17 cellular contexts compared by ENCODE assay signal in genomic region chr11:91305402-91305801, GRCh38.
DNase-seq lines count a peak whose midpoint lies in the region; ATAC-seq and TF ChIP-seq lines count a peak whose summit lies in the region.
"Had no signal": no experiment of that assay in that cellular context is flagged by ENCODE, and none has a peak within 500 bp of the region (broad histone marks: within the 10 kb centered on the region; RNA-seq: fewer than 3 reads in every experiment).

No MANE protein-coding gene starts in this region.

- TF ChIP-seq CTCF in gastroesophageal sphincter (IDR thresholded peaks at IDR 0.05) (no peak), brain microvascular endothelial cell (IDR thresholded peaks at IDR 0.05; ENCODE audit: low read depth, low read length, missing control alignments) (no peak)

- no peak for TF ChIP-seq EP300 in gastroesophageal sphincter (IDR thresholded peaks at IDR 0.05)

- WGBS in gastroesophageal sphincter (ENCODE audit: low coverage in 1 of 2), 2 donors = 0 to 40% methylated on average over 1 to 2 of the region's 2 CpGs

- no peaks in the 10 kb centered on the region for H3K9me3 ChIP-seq in gastroesophageal sphincter

- H3K27me3 ChIP-seq in gastroesophageal sphincter = no peaks in the 10 kb centered on the region
- H3K27me3 ChIP-seq in brain microvascular endothelial cell (replicated peaks) = no peaks in the 10 kb centered on the region

- peak; percentile 4 for DNase-seq in NCI-H2029 treated with DMSO at 0.1 percent for 48 hours (lab: John Stamatoyannopoulos, UW)
- no peak for DNase-seq in NCI-H2029 (lab: John Stamatoyannopoulos, UW)
- peak; percentile 28 for DNase-seq in DMS79 (lab: John Stamatoyannopoulos, UW)
- peak; percentile 63 for DNase-seq in NCI-H69 (lab: John Stamatoyannopoulos, UW)
- peak; percentile 11 for DNase-seq in iPS-NIHi11 (ENCODE audit: low spot score)
- DNase-seq in activated CD4-positive, alpha-beta T cell treated with anti-CD3 and anti-CD28 coated beads, Interleukin-2, amount 50 U/mL, for 4 hours = no peak
- no peak for DNase-seq in brain microvascular endothelial cell
- DNase-seq: Calu3; CD4-positive, alpha-beta memory T cell; GOT3; MM.1S; NCI-H1092 treated with DMSO at 0.1 percent for 48 hours; NCI-H226; NCI-H748 treated with DMSO at 0.1 percent for 48 hours; SHP77 had no signal

- H3K4me1 ChIP-seq in gastroesophageal sphincter = no peaks in the 10 kb centered on the region

- no peak overlapping the region for H3K4me3 ChIP-seq in gastroesophageal sphincter
- H3K4me3 ChIP-seq in brain microvascular endothelial cell (ENCODE audit: low read depth, low read length) = no peak overlapping the region

- no peak for ATAC-seq in gastroesophageal sphincter
- ATAC-seq: HepG2 had no signal

- in situ Hi-C loops in brain microvascular endothelial cell (cut with HindIII; ENCODE audit: low pct_ligation_motif_present, low sequenced_read_pairs) = no loop called here

- TF ChIP-seq POLR2A in gastroesophageal sphincter (IDR thresholded peaks at IDR 0.05) = no peak

- H3K36me3 ChIP-seq in gastroesophageal sphincter = no peaks in the 10 kb centered on the region
- no peaks in the 10 kb centered on the region for H3K36me3 ChIP-seq in brain microvascular endothelial cell (replicated peaks)

- H3K27ac ChIP-seq in gastroesophageal sphincter = no peak overlapping the region
- no peak overlapping the region for H3K27ac ChIP-seq in brain microvascular endothelial cell

Comparison
In these comparisons a context has a peak if more than half of its experiments do, and no peak if none do; other contexts are left out.
1. DNase-seq: peak in NCI-H2029 treated with DMSO at 0.1 percent for 48 hours (single experiment), DMS79 (single experiment), NCI-H69 (single experiment) and iPS-NIHi11 (single experiment); none in NCI-H2029 (single experiment), activated CD4-positive, alpha-beta T cell treated with anti-CD3 and anti-CD28 coated beads, Interleukin-2, amount 50 U/mL, for 4 hours (0 of 2) and brain microvascular endothelial cell (single experiment).